Comparison of ENCODE assay signal across 8 cellular contexts in the genomic region with DNA sequence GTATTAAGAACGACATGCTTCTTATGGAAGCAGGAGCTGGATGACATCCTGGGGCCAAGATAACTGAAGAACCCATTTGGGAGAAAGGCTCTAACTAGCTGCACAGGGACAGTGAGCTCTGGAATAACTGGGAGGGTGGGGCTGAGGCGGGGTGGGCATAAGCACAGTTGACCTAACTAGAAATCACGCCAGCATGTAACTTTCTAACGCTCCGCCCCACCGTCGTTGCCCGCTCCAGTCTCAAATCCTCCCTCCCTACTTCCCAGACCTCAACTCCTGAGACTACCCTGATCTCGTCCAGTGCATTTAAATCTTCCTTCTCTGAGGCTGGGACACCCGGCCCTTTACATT. TPM values are rescaled to one million over a fixed set of nuclear protein-coding genes. Genes with fewer than 3 reads are reported as not detected.
DNase-seq lines count a peak whose midpoint lies in the region; ATAC-seq and TF ChIP-seq lines count a peak whose summit lies in the region.

No MANE protein-coding gene starts in this region.

- no peaks in the 10 kb centered on the region for H3K27me3 ChIP-seq in gastroesophageal sphincter
- H3K27me3 ChIP-seq in skeletal muscle satellite cell (ENCODE audit: control insufficient read depth, insufficient read depth, low read length) = no peaks in the 10 kb centered on the region

- peak overlapping the region; percentile 96 for H3K4me2 ChIP-seq in skeletal muscle satellite cell (ENCODE audit: low read length)

- DNase-seq in SK-N-MC (ENCODE audit: low read depth, low spot score) = no peak
- no peak for DNase-seq in middle frontal gyrus (ENCODE audit: extremely low spot score, low spot score)
- no peak for DNase-seq in midbrain (lab: John Stamatoyannopoulos, UW)

- H3K9me3 ChIP-seq in SK-N-MC (ENCODE audit: low read depth, low read length) = no peaks in the 10 kb centered on the region
- no peaks in the 10 kb centered on the region for H3K9me3 ChIP-seq in gastroesophageal sphincter
- H3K9me3 ChIP-seq in skeletal muscle satellite cell (replicated peaks; ENCODE audit: low read length) = no peaks in the 10 kb centered on the region

- no peak for TF ChIP-seq POLR2A in gastroesophageal sphincter (IDR thresholded peaks at IDR 0.05)

- H3K36me3 ChIP-seq in SK-N-MC (ENCODE audit: insufficient read depth, low read length) = peaks cover 42% of the 10 kb centered on the region
- peaks cover 0 to 39% of the 10 kb centered on the region in 2 donors for H3K36me3 ChIP-seq in gastroesophageal sphincter
- H3K36me3 ChIP-seq in skeletal muscle satellite cell (ENCODE audit: insufficient read depth, low read length) = peaks cover 29% of the 10 kb centered on the region

- H3K27ac ChIP-seq in SK-N-MC = no peak overlapping the region
- peak overlapping the region; percentile 1 to 76 (median 73) for H3K27ac ChIP-seq in gastroesophageal sphincter

- peak overlapping the region; percentile 91 for H3K9ac ChIP-seq in SK-N-MC (ENCODE audit: insufficient read length)
- peak overlapping the region; percentile 86 for H3K9ac ChIP-seq in skeletal muscle satellite cell (ENCODE audit: low read depth, low read length)

- ATAC-seq in GM19324 (IDR thresholded peaks at IDR 0.05; ENCODE audit: low FRiP score, unreplicated experiment) (peak; percentile 4), gastroesophageal sphincter (no peak), GM18909 (IDR thresholded peaks at IDR 0.05; ENCODE audit: poor library complexity, unreplicated experiment) (no peak), HG02642 (IDR thresholded peaks at IDR 0.05; ENCODE audit: poor library complexity, unreplicated experiment) (no peak)

- H3K4me1 ChIP-seq in gastroesophageal sphincter (peaks cover 0 to 22% (median 5%) of the 10 kb centered on the region in 3 donors), skeletal muscle satellite cell (ENCODE audit: control insufficient read depth, insufficient read depth, low read length) (peaks cover 10% of the 10 kb centered on the region)

- no peak for TF ChIP-seq EP300 in gastroesophageal sphincter (IDR thresholded peaks at IDR 0.05)

- H3K4me3 ChIP-seq in SK-N-MC = peak overlapping the region; percentile 96
- H3K4me3 ChIP-seq in gastroesophageal sphincter = peak overlapping the region; percentile 76 to 87
- H3K4me3 ChIP-seq in skeletal muscle satellite cell (ENCODE audit: low read length) = peak overlapping the region; percentile 95

- WGBS in gastroesophageal sphincter (ENCODE audit: low coverage in 1 of 2), 2 donors = 0% methylated on average over 2 to 10 of the region's 10 CpGs

- TF ChIP-seq CTCF in gastroesophageal sphincter (IDR thresholded peaks at IDR 0.05) = no peak

RNA-seq across cellular contexts. Expression of a gene that starts 0.4 kb away (rescaled TPM):
- total RNA-seq in gastroesophageal sphincter = 100 to 1,000 TPM in 3 of 4 donors, 10 to 100 TPM in 1; 98.7 to 108 (median 102) TPM
- 177 and 198 TPM in 2 replicates for total RNA-seq in skeletal muscle satellite cell (2012; rRNA removed)

RNA-seq across cellular contexts. Expression of a gene that starts 52.2 kb away (rescaled TPM):
- total RNA-seq in gastroesophageal sphincter = 100 to 1,000 TPM in 2 of 4 donors, 10 to 100 TPM in 2; 56.0 to 124 (median 92.2) TPM
- 8.1 and 10.0 TPM in 2 replicates for total RNA-seq in skeletal muscle satellite cell (2012; rRNA removed)
